ENCODE assay signal across 9 cellular contexts in genomic region chrX:108312938-108313337, GRCh38.
DNase-seq lines count a peak whose midpoint lies in the region; ATAC-seq, FAIRE-seq and TF ChIP-seq lines count a peak whose summit lies in the region.
"Had no signal": no experiment of that assay in that cellular context is flagged by ENCODE, and none has a peak within 500 bp of the region (broad histone marks: within the 10 kb centered on the region; RNA-seq: fewer than 3 reads in every experiment).

No MANE protein-coding gene starts in this region.

- no peak overlapping the region for H3K27ac Mint-ChIP-seq in glutamatergic neuron (ENCODE audit: unreplicated experiment)
- H3K27ac Mint-ChIP-seq: activated naive CD4-positive, alpha-beta T cell treated with anti-CD3 and anti-CD28 coated beads, Interleukin-2, amount 50 U/mL, for 24 hours had no signal

- DNase-seq in Right ventricle myocardium inferior (ENCODE audit: missing footprints) = peak; percentile 45
- DNase-seq in cardiac septum (ENCODE audit: low spot score) = no peak
- DNase-seq in RPMI7951 (ENCODE audit: low read depth) = peak; percentile 76
- DNase-seq in glutamatergic neuron = peak; percentile 13
- DNase-seq in urothelium cell line (ENCODE audit: low spot score) = peak; percentile 22
- DNase-seq in activated gamma-delta T cell treated with Interleukin-2 at 50 U/mL for 16 hours = no peak
- DNase-seq in NAMALWA (ENCODE audit: low spot score) = no peak
- DNase-seq in stimulated activated CD4-positive, alpha-beta T cell treated with anti-CD3 and anti-CD28 coated beads, Interleukin-2, amount 100 ng/mL, for 48 hours = no peak

- no peak for FAIRE-seq in urothelium cell line (lab: Jason Lieb, UNC)

- no peaks in the 10 kb centered on the region for H3K4me1 Mint-ChIP-seq in glutamatergic neuron (ENCODE audit: low read depth, unreplicated experiment)
- H3K4me1 Mint-ChIP-seq: activated naive CD4-positive, alpha-beta T cell treated with anti-CD3 and anti-CD28 coated beads, Interleukin-2, amount 50 U/mL, for 24 hours had no signal

- intact Hi-C loops in Right ventricle myocardium inferior (cut with DNase I) = no loop called here
- intact Hi-C loops in cardiac septum (cut with DNase I) = no loop called here

- no peaks in the 10 kb centered on the region for H3K36me3 Mint-ChIP-seq in glutamatergic neuron (ENCODE audit: unreplicated experiment)
- H3K36me3 Mint-ChIP-seq: activated naive CD4-positive, alpha-beta T cell treated with anti-CD3 and anti-CD28 coated beads, Interleukin-2, amount 50 U/mL, for 24 hours had no signal

- H3K9me3 Mint-ChIP-seq in glutamatergic neuron (ENCODE audit: unreplicated experiment) = peaks cover 2% of the 10 kb centered on the region

- ATAC-seq in Right ventricle myocardium inferior = peak; percentile 86

- no peak for TF ChIP-seq CTCF in glutamatergic neuron (IDR thresholded peaks at IDR 0.05; ENCODE audit: partially characterized antibody, unreplicated experiment)

- H3K27me3 Mint-ChIP-seq in glutamatergic neuron (ENCODE audit: unreplicated experiment) = peaks cover 2% of the 10 kb centered on the region

- no peak overlapping the region for H3K4me3 Mint-ChIP-seq in glutamatergic neuron (ENCODE audit: unreplicated experiment)
- H3K4me3 Mint-ChIP-seq: activated naive CD4-positive, alpha-beta T cell treated with anti-CD3 and anti-CD28 coated beads, Interleukin-2, amount 50 U/mL, for 24 hours had no signal

Comparison
In these comparisons a context has a peak if more than half of its experiments do, and no peak if none do; other contexts are left out.
1. DNase-seq: peak in Right ventricle myocardium inferior (single experiment), RPMI7951 (single experiment), glutamatergic neuron (single experiment) and urothelium cell line (single experiment); none in cardiac septum (single experiment), activated gamma-delta T cell treated with Interleukin-2 at 50 U/mL for 16 hours (single experiment), NAMALWA (single experiment) and stimulated activated CD4-positive, alpha-beta T cell treated with anti-CD3 and anti-CD28 coated beads, Interleukin-2, amount 100 ng/mL, for 48 hours (0 of 2).